1 cellular context compared by ENCODE assay signal in genomic region chr5:23139338-23140171, GRCh38.
TF ChIP-seq lines count a peak whose summit lies in the region.

No MANE protein-coding gene starts in this region.

TF ChIP-seq in GM12878, 131 proteins besides CTCF, POLR2A, EP300 and RAD21 (continued from another document):
- TF ChIP-seq EZH2 (IDR thresholded peaks at IDR 0.05; ENCODE audit: borderline replicate concordance, control insufficient read depth, low read depth, low read length): no peak
- no peak for TF ChIP-seq STAT1 (conservative IDR thresholded peaks at IDR 0.05)
- TF ChIP-seq TCF12 (IDR thresholded peaks at IDR 0.05; ENCODE audit: low read depth, low read length): no peak
- peak; percentile 65; the same call in 1 of the 2 replicates for TF ChIP-seq SMC3 (IDR thresholded peaks at IDR 0.05; ENCODE audit: borderline replicate concordance, low read length)
- TF ChIP-seq ASH2L (IDR thresholded peaks at IDR 0.05; ENCODE audit: borderline replicate concordance, low read depth): no peak
- TF ChIP-seq FOXK2 (IDR thresholded peaks at IDR 0.05): no peak
